ENCODE assay signal across 12 cellular contexts in genomic region chr12:108693186-108693585, GRCh38. TPM values are rescaled to one million over a fixed set of nuclear protein-coding genes. Genes with fewer than 3 reads are reported as not detected.
A peak's percentile ranks its signal among the peaks of the same experiment; 100 is the strongest.
DNase-seq lines count a peak whose midpoint lies in the region; ATAC-seq and TF ChIP-seq lines count a peak whose summit lies in the region.
"Had no signal": no experiment of that assay in that cellular context is flagged by ENCODE, and none has a peak within 500 bp of the region (broad histone marks: within the 10 kb centered on the region; RNA-seq: fewer than 3 reads in every experiment).

No MANE protein-coding gene starts in this region.

- H3K27ac ChIP-seq in lower lobe of right lung (peak overlapping the region; percentile 86), substantia nigra (ENCODE audit: low read depth, low read length, poor library complexity, severe bottlenecking) (peak overlapping the region; percentile 97)

- POLR2A ChIA-PET in activated CD4-positive, alpha-beta T cell treated with anti-CD3 and anti-CD28 coated beads, Interleukin-2, amount 10 ng/mL, durations not matched to agents 7 days and 5 days (lab: Charles Lee), result no interaction called here

- TF ChIP-seq CTCF in lower lobe of right lung (IDR thresholded peaks at IDR 0.05), result no peak

- peaks cover 12% of the 10 kb centered on the region for H3K36me3 Mint-ChIP-seq in activated CD4-positive, alpha-beta T cell treated with anti-CD3 and anti-CD28 coated beads, Interleukin-2, amount 10 ng/mL, durations not matched to agents 7 days and 5 days (ENCODE audit: low read depth)
- peaks cover 14% of the 10 kb centered on the region for H3K36me3 Mint-ChIP-seq in activated T-helper 17 cell treated with anti-CD3 and anti-CD28 coated beads, Interleukin-2, amount 50 U/mL, for 72 hours (ENCODE audit: low read depth)

- intact Hi-C loops in lower lobe of right lung (cut with DNase I), result no loop called here

- CTCF ChIA-PET in activated CD4-positive, alpha-beta T cell treated with anti-CD3 and anti-CD28 coated beads, Interleukin-2, amount 10 ng/mL, durations not matched to agents 7 days and 5 days (lab: Charles Lee), result interaction anchor here (0.7 to 3.5 kb wide), 5 partner anchors 9 to 66 kb away, joined by 3 to 17 read pairs (median 4); no protein-coding TSS in a partner anchor

- H3K4me3 Mint-ChIP-seq in activated CD4-positive, alpha-beta T cell treated with anti-CD3 and anti-CD28 coated beads, Interleukin-2, amount 10 ng/mL, durations not matched to agents 7 days and 5 days, result no peak overlapping the region
- H3K4me3 Mint-ChIP-seq in activated T-helper 17 cell treated with anti-CD3 and anti-CD28 coated beads, Interleukin-2, amount 50 U/mL, for 72 hours, result peak overlapping the region; percentile 85

- no peak for DNase-seq in activated CD4-positive, alpha-beta T cell treated with anti-CD3 and anti-CD28 coated beads, Interleukin-2, amount 10 ng/mL, durations not matched to agents 7 days and 5 days
- DNase-seq in activated CD4-positive, alpha-beta T cell treated with anti-CD3 and anti-CD28 coated beads for 48 hours, result no peak
- no peak for DNase-seq in lower lobe of right lung
- DNase-seq in substantia nigra (lab: John Stamatoyannopoulos, UW), result no peak
- no peak for DNase-seq in epidermal melanocyte (ENCODE audit: insufficient read length, low spot score)
- no peak for DNase-seq in NCI-H146 (lab: John Stamatoyannopoulos, UW)
- no peak for DNase-seq in Ammon's horn (ENCODE audit: low spot score)
- DNase-seq: activated CD4-positive, alpha-beta T cell treated with anti-CD3 and anti-CD28 coated beads for 4 hours; hippocampal formation; NCI-H1694 treated with DMSO at 0.1 percent for 48 hours; occipital lobe had no signal

- H3K27me3 Mint-ChIP-seq in activated CD4-positive, alpha-beta T cell treated with anti-CD3 and anti-CD28 coated beads, Interleukin-2, amount 10 ng/mL, durations not matched to agents 7 days and 5 days, result no peaks in the 10 kb centered on the region
- H3K27me3 Mint-ChIP-seq in activated T-helper 17 cell treated with anti-CD3 and anti-CD28 coated beads, Interleukin-2, amount 50 U/mL, for 72 hours, result no peaks in the 10 kb centered on the region

- peak overlapping the region; percentile 76 for H3K27ac Mint-ChIP-seq in activated CD4-positive, alpha-beta T cell treated with anti-CD3 and anti-CD28 coated beads, Interleukin-2, amount 10 ng/mL, durations not matched to agents 7 days and 5 days
- H3K27ac Mint-ChIP-seq in activated T-helper 17 cell treated with anti-CD3 and anti-CD28 coated beads, Interleukin-2, amount 50 U/mL, for 72 hours, result peak overlapping the region; percentile 93

- no peaks in the 10 kb centered on the region for H3K36me3 ChIP-seq in lower lobe of right lung

- H3K27me3 ChIP-seq in lower lobe of right lung (ENCODE audit: low read depth), result no peaks in the 10 kb centered on the region

- no peak overlapping the region for H3K4me3 ChIP-seq in lower lobe of right lung

- ATAC-seq in activated T-helper 17 cell treated with anti-CD3 and anti-CD28 coated beads, Interleukin-2, amount 50 U/mL, for 72 hours (replicated peaks), result no peak
- no peak for ATAC-seq in lower lobe of right lung

- H3K4me1 Mint-ChIP-seq in activated CD4-positive, alpha-beta T cell treated with anti-CD3 and anti-CD28 coated beads, Interleukin-2, amount 10 ng/mL, durations not matched to agents 7 days and 5 days, result peaks cover 77% of the 10 kb centered on the region
- H3K4me1 Mint-ChIP-seq in activated T-helper 17 cell treated with anti-CD3 and anti-CD28 coated beads, Interleukin-2, amount 50 U/mL, for 72 hours, result peaks cover 60% of the 10 kb centered on the region

- peaks cover 62% of the 10 kb centered on the region for H3K4me1 ChIP-seq in lower lobe of right lung

- H3K9me3 Mint-ChIP-seq in activated CD4-positive, alpha-beta T cell treated with anti-CD3 and anti-CD28 coated beads, Interleukin-2, amount 10 ng/mL, durations not matched to agents 7 days and 5 days, result no peaks in the 10 kb centered on the region
- H3K9me3 Mint-ChIP-seq in activated T-helper 17 cell treated with anti-CD3 and anti-CD28 coated beads, Interleukin-2, amount 50 U/mL, for 72 hours, result peaks cover 3% of the 10 kb centered on the region

- H3K9me3 ChIP-seq in lower lobe of right lung, result no peaks in the 10 kb centered on the region

RNA-seq across cellular contexts. Expression of gene CORO1C, which starts 38.1 kb away (rescaled TPM):
- 10 to 100 TPM; 38.5 to 41.3 TPM for total RNA-seq in activated CD4-positive, alpha-beta T cell treated with anti-CD3 and anti-CD28 coated beads, Interleukin-2, amount 10 ng/mL, durations not matched to agents 7 days and 5 days
- 100 to 1,000 TPM in 1 of 2 donors, 10 to 100 TPM in 1; 81.9 to 101 TPM for total RNA-seq in activated T-helper 17 cell treated with anti-CD3 and anti-CD28 coated beads, Interleukin-2, amount 50 U/mL, for 72 hours
- 307 TPM for total RNA-seq in lower lobe of right lung

RNA-seq across cellular contexts. Expression of gene SELPLG, which starts 59.5 kb away (rescaled TPM):
- 100 to 1,000 TPM; 207 to 214 TPM for total RNA-seq in activated CD4-positive, alpha-beta T cell treated with anti-CD3 and anti-CD28 coated beads, Interleukin-2, amount 10 ng/mL, durations not matched to agents 7 days and 5 days
- 10 to 100 TPM; 79.7 to 89.1 TPM for total RNA-seq in activated T-helper 17 cell treated with anti-CD3 and anti-CD28 coated beads, Interleukin-2, amount 50 U/mL, for 72 hours
- total RNA-seq in lower lobe of right lung, result 59.9 TPM
